ENCODE assay signal across 12 cellular contexts in genomic region chr3:6860911-6861330, GRCh38.
A peak's percentile ranks its signal among the peaks of the same experiment; 100 is the strongest.
DNase-seq lines count a peak whose midpoint lies in the region.
"Had no signal": no experiment of that assay in that cellular context is flagged by ENCODE, and none has a peak within 500 bp of the region (broad histone marks: within the 10 kb centered on the region; RNA-seq: fewer than 3 reads in every experiment).

Gene GRM7, plus strand, starts transcription at chr3:6861115.

- H3K27me3 ChIP-seq in subcutaneous abdominal adipose tissue (ENCODE audit: control insufficient read depth in 5 of 5, insufficient read depth in 4 of 5, low read length in 5 of 5), result peaks cover 12 to 30% (median 27%) of the 10 kb centered on the region in 5 donors

- peaks cover 0 to 22% (median 12%) of the 10 kb centered on the region in 5 donors for H3K4me1 ChIP-seq in subcutaneous abdominal adipose tissue (ENCODE audit: control insufficient read depth in 5 of 5, insufficient read depth in 5 of 5, low read length in 5 of 5)

- no peaks in the 10 kb centered on the region for H3K36me3 ChIP-seq in subcutaneous abdominal adipose tissue (ENCODE audit: control insufficient read depth in 5 of 5, insufficient read depth in 5 of 5, low read length in 5 of 5)

- DNase-seq in NCI-H526 (lab: John Stamatoyannopoulos, UW) (peak; percentile 16 to 70), cerebellar cortex (ENCODE audit: low spot score) (peak; percentile 2), kidney glomerular epithelial cell (lab: John Stamatoyannopoulos, UW) (peak; percentile 51), SIG-M5 (lab: John Stamatoyannopoulos, UW) (no peak), NCI-H1930 (lab: John Stamatoyannopoulos, UW) (no peak), NCI-H2081 treated with DMSO at 0.1 percent for 48 hours (lab: John Stamatoyannopoulos, UW) (no peak), GM19238 (ENCODE audit: insufficient read length, low spot score) (no peak)
- DNase-seq: activated CD4-positive, alpha-beta T cell treated with anti-CD3 and anti-CD28 coated beads, Interleukin-2, amount 50 U/mL, for 4 hours; dermis blood vessel endothelial cell; mesenchymal stem cell had no signal

- no peak within 1 kb of the TSS for H3K27ac ChIP-seq in subcutaneous abdominal adipose tissue (ENCODE audit: low read depth, low read length)
- H3K27ac ChIP-seq: HL-60 had no signal

- H3K4me3 ChIP-seq in subcutaneous abdominal adipose tissue (ENCODE audit: low read depth in 1 of 5, low read length in 5 of 5), result peak within 1 kb of the TSS; percentile 33 to 52 (median 40)

- no peak within 1 kb of the TSS for H3K9ac ChIP-seq in subcutaneous abdominal adipose tissue (ENCODE audit: low read length in 5 of 5)

- H3K9me3 ChIP-seq in subcutaneous abdominal adipose tissue (ENCODE audit: control insufficient read depth in 5 of 5, low read length in 5 of 5), result no peaks in the 10 kb centered on the region

Comparison
In these comparisons a context has a peak if more than half of its experiments do, and no peak if none do; other contexts are left out.
1. DNase-seq: peak in NCI-H526 (2 of 2), cerebellar cortex (single experiment) and kidney glomerular epithelial cell (single experiment); none in SIG-M5 (single experiment), NCI-H1930 (0 of 2), NCI-H2081 treated with DMSO at 0.1 percent for 48 hours (single experiment) and GM19238 (single experiment).